In the genomic region with DNA sequence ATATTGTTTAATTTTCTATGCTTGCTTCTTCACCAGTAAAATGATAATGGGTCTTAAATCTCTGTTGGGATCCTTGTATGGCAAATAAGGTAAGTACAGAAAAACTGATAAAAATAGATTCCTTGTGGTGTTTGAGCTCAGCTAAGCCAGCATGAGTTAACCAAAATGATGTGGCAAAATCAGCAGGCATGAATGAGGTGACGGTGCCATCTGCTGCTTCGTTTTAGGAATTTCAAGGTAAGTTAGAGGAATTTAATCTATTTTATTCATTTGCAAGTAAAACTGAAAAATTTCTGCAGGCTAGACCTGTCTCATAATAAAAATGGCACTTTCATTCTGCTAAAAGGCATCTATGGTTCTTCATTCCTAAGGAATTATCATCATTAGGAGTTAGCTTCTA, we compare ENCODE assay signal across 8 cellular contexts. TPM values are rescaled to one million over a fixed set of nuclear protein-coding genes. Genes with fewer than 3 reads are reported as not detected.
DNase-seq lines count a peak whose midpoint lies in the region; ATAC-seq, FAIRE-seq and TF ChIP-seq lines count a peak whose summit lies in the region.

No MANE protein-coding gene starts in this region.

- TF ChIP-seq RAD21 in SK-N-SH (IDR thresholded peaks at IDR 0.05; ENCODE audit: low read length) (peak; percentile 67), GM12878 (IDR thresholded peaks at IDR 0.05; ENCODE audit: insufficient read depth, low read depth, low read length) (peak; percentile 97)

- RAD21 ChIA-PET in GM12878 (lab: Charles Lee; ENCODE audit: unreplicated experiment), result interaction anchor here (0.9 to 2.2 kb wide), 9 partner anchors 10 to 397 kb away, joined by 3 to 16 read pairs (median 7); a partner anchor contains a TSS

- intact Hi-C loops in GM12878 (cut with micrococcal nuclease; ENCODE audit: unreplicated experiment), result loop anchor here (1.0 to 5.0 kb wide), 4 partner anchors 106 to 393 kb away; a partner anchor contains a TSS

- FAIRE-seq in D721Med (lab: Jason Lieb, UNC) (no peak), GM12878 (lab: Jason Lieb, UNC) (peak; percentile 88), islet of Langerhans (lab: Jason Lieb, UNC) (peak; percentile 62)

- SMC1A ChIA-PET in GM12878 (lab: Charles Lee; ENCODE audit: uncharacterized antibody, unreplicated experiment), result interaction anchor here (0.6 to 3.0 kb wide), 15 partner anchors 9 to 397 kb away, joined by 3 to 21 read pairs (median 4); a partner anchor contains a TSS

- H3K27me3 ChIP-seq in SK-N-SH (ENCODE audit: insufficient read depth) (peaks cover 18% of the 10 kb centered on the region; the same call in 1 of the 2 replicates), GM12878 (replicated peaks in 1 of 2; ENCODE audit: control insufficient read depth in 2 of 2, insufficient read depth in 2 of 2, low read length in 1 of 2) (no peaks in the 10 kb centered on the region; a peak in 1 of 4 replicates)

- H3K79me2 ChIP-seq in SK-N-SH (ENCODE audit: insufficient read depth) (no peaks in the 10 kb centered on the region), GM12878 (ENCODE audit: control insufficient read depth, insufficient read depth, low read length) (no peaks in the 10 kb centered on the region)

- no peak overlapping the region for H3K4me2 ChIP-seq in SK-N-SH
- no peak overlapping the region for H3K4me2 ChIP-seq in GM12878 (ENCODE audit: control insufficient read depth, insufficient read depth)

- BruUV-seq in GM12878 (replicated peaks; lab: Mats Ljungman, UMichigan), result no TSS peak

- H2AFZ ChIP-seq in SK-N-SH (ENCODE audit: low read depth) (no peak overlapping the region), GM12878 (ENCODE audit: control insufficient read depth, low read depth, low read length) (no peak overlapping the region)

- no peaks in the 10 kb centered on the region for H3K9me3 ChIP-seq in SK-N-SH
- no peaks in the 10 kb centered on the region for H3K9me3 ChIP-seq in GM12878 (replicated peaks; ENCODE audit: control insufficient read depth, insufficient read depth, low read length)

- no peak overlapping the region for H3K9ac ChIP-seq in SK-N-SH
- no peak overlapping the region for H3K9ac ChIP-seq in GM12878 (ENCODE audit: control insufficient read depth, insufficient read depth, low read length)

- no peak for TF ChIP-seq POLR2A in GM12878 (IDR thresholded peaks at IDR 0.05; ENCODE audit: low read depth, low read length)

- POLR2A ChIA-PET in SK-N-SH (lab: Yijun Ruan, JAX), result no interaction called here
- POLR2A ChIA-PET in GM12878 (lab: Charles Lee), result interaction anchor here (1.3 kb wide), 1 partner anchor 326 kb away, joined by 4 read pairs; no protein-coding TSS in a partner anchor

- TF ChIP-seq EP300 in SK-N-SH (IDR thresholded peaks at IDR 0.05; ENCODE audit: borderline replicate concordance in 1 of 2, low read depth in 1 of 2, low read length in 1 of 2) (no peak), GM12878 (IDR thresholded peaks at IDR 0.05; ENCODE audit: borderline replicate concordance in 1 of 2, control insufficient read depth in 1 of 2, low read depth in 2 of 2, low read length in 2 of 2) (no peak)

- peak; percentile 47; the same call in 2 of the 3 replicates for ATAC-seq in GM12878
- no peak for ATAC-seq in HG03175 (IDR thresholded peaks at IDR 0.05; ENCODE audit: unreplicated experiment)

- no peaks in the 10 kb centered on the region for H3F3A ChIP-seq in SK-N-SH (replicated peaks; ENCODE audit: insufficient read depth)

- peak; percentile 82 for TF ChIP-seq CTCF in D721Med (IDR thresholded peaks at IDR 0.05; ENCODE audit: insufficient read depth, missing control alignments)
- peak; percentile 49 for TF ChIP-seq CTCF in SK-N-SH (IDR thresholded peaks at IDR 0.05)
- TF ChIP-seq CTCF in GM12878 (IDR thresholded peaks at IDR 0.05 in 2 of 3, conservative IDR thresholded peaks at IDR 0.05 in 1 of 3; ENCODE audit: control insufficient read depth in 2 of 3, extremely low read depth in 1 of 3, insufficient read depth in 1 of 3, low read depth in 3 of 3, low read length in 3 of 3), result peak; percentile 47 to 77 (median 57); a peak in 5 of 6 replicates

- in situ Hi-C loops in GM12878 (cut with MboI), result loop anchor here (5.0 kb wide), 3 partner anchors 108 to 393 kb away; a partner anchor contains a TSS

- WGBS in SK-N-SH (ENCODE audit: low lambda C conversion rate), result 4% methylated on average over 2 of the region's 2 CpGs
- WGBS in GM12878 (ENCODE audit: insufficient coverage, insufficient replicate concordance, low lambda C conversion rate, missing lambda C conversion rate), result 0% methylated on average over 2 of the region's 2 CpGs

- DNase-seq in D721Med (ENCODE audit: insufficient read length, low spot score), result no peak
- DNase-seq in HT1080 (ENCODE audit: low read depth), result peak; percentile 48
- DNase-seq in SK-N-SH, result peak; percentile 10
- peak; percentile 48 for DNase-seq in GM12878 (ENCODE audit: low read depth, low spot score)
- peak; percentile 15 to 26 for DNase-seq in stimulated activated CD4-positive, alpha-beta T cell treated with anti-CD3 and anti-CD28 coated beads, Interleukin-2, amount 100 ng/mL, for 48 hours
- no peak for DNase-seq in NK-92 treated with Interleukin-12 subunit alpha and Interleukin-12 subunit beta, amount 100 ng/mL, for 24 hours (lab: John Stamatoyannopoulos, UW)

- no peaks in the 10 kb centered on the region for H3K36me3 ChIP-seq in SK-N-SH (replicated peaks in 1 of 2; ENCODE audit: control insufficient read depth in 1 of 2, insufficient read depth in 2 of 2, low read length in 1 of 2)
- H3K36me3 ChIP-seq in GM12878 (ENCODE audit: control insufficient read depth in 2 of 2, insufficient read depth in 2 of 2, low read length in 1 of 2), result no peaks in the 10 kb centered on the region

- no peak overlapping the region for H3K27ac ChIP-seq in SK-N-SH (ENCODE audit: low read depth in 2 of 2, low read length in 1 of 2)
- H3K27ac ChIP-seq in GM12878 (ENCODE audit: control insufficient read depth, insufficient read depth), result no peak overlapping the region

- H4K20me1 ChIP-seq in SK-N-SH (ENCODE audit: insufficient read depth), result no peaks in the 10 kb centered on the region
- no peaks in the 10 kb centered on the region for H4K20me1 ChIP-seq in GM12878 (ENCODE audit: control insufficient read depth, insufficient read depth)

- CTCF ChIA-PET in SK-N-SH (lab: Yijun Ruan, JAX) (interaction anchor here (0.6 to 3.4 kb wide), 9 partner anchors 13 to 397 kb away, joined by 3 to 23 read pairs (median 4); a partner anchor contains a TSS), GM12878 (lab: Yijun Ruan, JAX) (interaction anchor here (0.9 to 3.6 kb wide), 22 partner anchors 10 to 397 kb away, joined by 3 to 34 read pairs (median 5); a partner anchor contains a TSS)

- H3K9me2 ChIP-seq in SK-N-SH, result no peaks in the 10 kb centered on the region

- H3K4me3 ChIP-seq in SK-N-SH (ENCODE audit: low read depth in 2 of 2, low read length in 1 of 2) (no peak overlapping the region), GM12878 (no peak overlapping the region)

- H3K4me1 ChIP-seq in SK-N-SH (ENCODE audit: control insufficient read depth in 1 of 2, insufficient read depth in 2 of 2, low read depth in 1 of 2, low read length in 1 of 2) (no peaks in the 10 kb centered on the region), GM12878 (ENCODE audit: control insufficient read depth, insufficient read depth, low read length) (no peaks in the 10 kb centered on the region)

RNA-seq across cellular contexts. Expression of a gene that starts 10.0 kb away (rescaled TPM):
- not detected in 2 replicates for total RNA-seq in HT1080 (2014; rRNA removed; shearing (Covaris generic))
- not detected in 2 replicates for polyA plus RNA-seq in HT1080 (2015; cell fraction: cytosol; rRNA removed)
- not detected in 2 replicates for polyA plus RNA-seq in HT1080 (2015; cell fraction: nucleus; rRNA removed)
- polyA plus RNA-seq in SK-N-SH (2012; rRNA removed), result not detected in 2 replicates
- not detected in 2 replicates for polyA plus RNA-seq in SK-N-SH (2012; cell fraction: cytosol; rRNA removed)
- not detected in 2 replicates for polyA plus RNA-seq in SK-N-SH (2012; cell fraction: nucleus; rRNA removed)
- total RNA-seq in GM12878 (2013; cell fraction: nucleolus; rRNA removed), result not detected in 2 replicates
- total RNA-seq in GM12878 (2014; rRNA removed), result not detected in 2 replicates
- total RNA-seq in GM12878 (2014; rRNA removed; fragmentation: Illumina TruSeq; extraction: Trizol), result not detected in 2 replicates
- total RNA-seq in GM12878 (2021), result not detected in 2 replicates
- not detected for polyA plus RNA-seq in GM12878 (2011; ENCODE audit: low read depth)
- not detected in 2 replicates for polyA plus RNA-seq in GM12878 (2011; rRNA removed)
- polyA plus RNA-seq in GM12878 (2011; cell fraction: cytosol; rRNA removed), result not detected in 2 replicates
- polyA plus RNA-seq in GM12878 (2011; cell fraction: nucleus; rRNA removed), result not detected in 2 replicates
- polyA plus RNA-seq in GM12878 (2012), result not detected in 2 replicates
- 0.06 TPM in 1 of 2 replicates, not detected in the other for polyA plus RNA-seq in GM12878 (2014; fragmentation: Illumina TruSeq; extraction: Trizol)
- polyA plus RNA-seq in GM12878 (2014; fragmentation: Nextera tagmentation; extraction: Ambion mirVana), result not detected
- polyA plus RNA-seq in GM12878 (2014; rRNA removed), result not detected in 2 replicates
- polyA plus RNA-seq in GM12878 (2016; fragmentation: Nextera tagmentation; extraction: Ambion mirVana), result not detected
- polyA minus RNA-seq in GM12878 (2011; rRNA and poly(A)+ RNA removed), result not detected in 2 replicates
- polyA minus RNA-seq in GM12878 (2011; cell fraction: cytosol; rRNA and poly(A)+ RNA removed), result not detected in 2 replicates
- polyA minus RNA-seq in GM12878 (2011; cell fraction: nucleus; rRNA and poly(A)+ RNA removed), result not detected in 2 replicates

RNA-seq across cellular contexts. Expression of a gene that starts 31.9 kb away (rescaled TPM):
- total RNA-seq in HT1080 (2014; rRNA removed; shearing (Covaris generic)), result not detected in 2 replicates
- polyA plus RNA-seq in HT1080 (2015; cell fraction: cytosol; rRNA removed), result 0.23 TPM in 1 of 2 replicates, not detected in the other
- 0.10 and 0.24 TPM in 2 replicates for polyA plus RNA-seq in HT1080 (2015; cell fraction: nucleus; rRNA removed)
- polyA plus RNA-seq in SK-N-SH (2012; rRNA removed), result not detected in 2 replicates
- not detected in 2 replicates for polyA plus RNA-seq in SK-N-SH (2012; cell fraction: cytosol; rRNA removed)
- polyA plus RNA-seq in SK-N-SH (2012; cell fraction: nucleus; rRNA removed), result not detected in 2 replicates
- total RNA-seq in GM12878 (2013; cell fraction: nucleolus; rRNA removed), result not detected in 2 replicates
- not detected in 2 replicates for total RNA-seq in GM12878 (2014; rRNA removed)
- total RNA-seq in GM12878 (2014; rRNA removed; fragmentation: Illumina TruSeq; extraction: Trizol), result not detected in 2 replicates
- 0.08 TPM in 1 of 2 replicates, not detected in the other for total RNA-seq in GM12878 (2021)
- polyA plus RNA-seq in GM12878 (2011; ENCODE audit: low read depth), result not detected
- polyA plus RNA-seq in GM12878 (2011; rRNA removed), result not detected in 2 replicates
- not detected in 2 replicates for polyA plus RNA-seq in GM12878 (2011; cell fraction: cytosol; rRNA removed)
- not detected in 2 replicates for polyA plus RNA-seq in GM12878 (2011; cell fraction: nucleus; rRNA removed)
- 0.17 TPM in 1 of 2 replicates, not detected in the other for polyA plus RNA-seq in GM12878 (2012)
- not detected in 2 replicates for polyA plus RNA-seq in GM12878 (2014; fragmentation: Illumina TruSeq; extraction: Trizol)
- polyA plus RNA-seq in GM12878 (2014; fragmentation: Nextera tagmentation; extraction: Ambion mirVana), result not detected
- not detected in 2 replicates for polyA plus RNA-seq in GM12878 (2014; rRNA removed)
- polyA plus RNA-seq in GM12878 (2016; fragmentation: Nextera tagmentation; extraction: Ambion mirVana), result not detected
- polyA minus RNA-seq in GM12878 (2011; rRNA and poly(A)+ RNA removed), result not detected in 2 replicates
- polyA minus RNA-seq in GM12878 (2011; cell fraction: cytosol; rRNA and poly(A)+ RNA removed), result 1.1 and 1.3 TPM in 2 replicates
- polyA minus RNA-seq in GM12878 (2011; cell fraction: nucleus; rRNA and poly(A)+ RNA removed), result 0.12 and 0.29 TPM in 2 replicates

RNA-seq across cellular contexts. Expression of a gene that starts 38.8 kb away (rescaled TPM):
- total RNA-seq in HT1080 (2014; rRNA removed; shearing (Covaris generic)), result 0.07 TPM in 1 of 2 replicates, not detected in the other
- 0.02 TPM in 1 of 2 replicates, not detected in the other for polyA plus RNA-seq in HT1080 (2015; cell fraction: cytosol; rRNA removed)
- polyA plus RNA-seq in HT1080 (2015; cell fraction: nucleus; rRNA removed), result not detected in 2 replicates
- not detected in 2 replicates for polyA plus RNA-seq in SK-N-SH (2012; rRNA removed)
- not detected in 2 replicates for polyA plus RNA-seq in SK-N-SH (2012; cell fraction: cytosol; rRNA removed)
- polyA plus RNA-seq in SK-N-SH (2012; cell fraction: nucleus; rRNA removed), result not detected in 2 replicates
- total RNA-seq in GM12878 (2013; cell fraction: nucleolus; rRNA removed), result not detected in 2 replicates
- not detected in 2 replicates for total RNA-seq in GM12878 (2014; rRNA removed)
- not detected in 2 replicates for total RNA-seq in GM12878 (2014; rRNA removed; fragmentation: Illumina TruSeq; extraction: Trizol)
- total RNA-seq in GM12878 (2021), result not detected in 2 replicates
- polyA plus RNA-seq in GM12878 (2011; ENCODE audit: low read depth), result not detected
- polyA plus RNA-seq in GM12878 (2011; rRNA removed), result not detected in 2 replicates
- polyA plus RNA-seq in GM12878 (2011; cell fraction: cytosol; rRNA removed), result not detected in 2 replicates
- not detected in 2 replicates for polyA plus RNA-seq in GM12878 (2011; cell fraction: nucleus; rRNA removed)
- polyA plus RNA-seq in GM12878 (2012), result 0.08 and 0.38 TPM in 2 replicates
- polyA plus RNA-seq in GM12878 (2014; fragmentation: Illumina TruSeq; extraction: Trizol), result not detected in 2 replicates
- polyA plus RNA-seq in GM12878 (2014; fragmentation: Nextera tagmentation; extraction: Ambion mirVana), result not detected
- polyA plus RNA-seq in GM12878 (2014; rRNA removed), result 0.05 TPM in 1 of 2 replicates, not detected in the other
- not detected for polyA plus RNA-seq in GM12878 (2016; fragmentation: Nextera tagmentation; extraction: Ambion mirVana)
- not detected in 2 replicates for polyA minus RNA-seq in GM12878 (2011; rRNA and poly(A)+ RNA removed)
- polyA minus RNA-seq in GM12878 (2011; cell fraction: cytosol; rRNA and poly(A)+ RNA removed), result not detected in 2 replicates
- polyA minus RNA-seq in GM12878 (2011; cell fraction: nucleus; rRNA and poly(A)+ RNA removed), result not detected in 2 replicates

RNA-seq across cellular contexts. Expression of a gene that starts 41.2 kb away (rescaled TPM):
- total RNA-seq in HT1080 (2014; rRNA removed; shearing (Covaris generic)), result not detected in 2 replicates
- not detected in 2 replicates for polyA plus RNA-seq in HT1080 (2015; cell fraction: cytosol; rRNA removed)
- 0.07 TPM in 1 of 2 replicates, not detected in the other for polyA plus RNA-seq in HT1080 (2015; cell fraction: nucleus; rRNA removed)
- polyA plus RNA-seq in SK-N-SH (2012; rRNA removed), result not detected in 2 replicates
- not detected in 2 replicates for polyA plus RNA-seq in SK-N-SH (2012; cell fraction: cytosol; rRNA removed)
- not detected in 2 replicates for polyA plus RNA-seq in SK-N-SH (2012; cell fraction: nucleus; rRNA removed)
- total RNA-seq in GM12878 (2013; cell fraction: nucleolus; rRNA removed), result not detected in 2 replicates
- total RNA-seq in GM12878 (2014; rRNA removed), result not detected in 2 replicates
- not detected in 2 replicates for total RNA-seq in GM12878 (2014; rRNA removed; fragmentation: Illumina TruSeq; extraction: Trizol)
- not detected in 2 replicates for total RNA-seq in GM12878 (2021)
- not detected for polyA plus RNA-seq in GM12878 (2011; ENCODE audit: low read depth)
- not detected in 2 replicates for polyA plus RNA-seq in GM12878 (2011; rRNA removed)
- not detected in 2 replicates for polyA plus RNA-seq in GM12878 (2011; cell fraction: cytosol; rRNA removed)
- 0.12 TPM in 1 of 2 replicates, not detected in the other for polyA plus RNA-seq in GM12878 (2011; cell fraction: nucleus; rRNA removed)
- polyA plus RNA-seq in GM12878 (2012), result not detected in 2 replicates
- not detected in 2 replicates for polyA plus RNA-seq in GM12878 (2014; fragmentation: Illumina TruSeq; extraction: Trizol)
- not detected for polyA plus RNA-seq in GM12878 (2014; fragmentation: Nextera tagmentation; extraction: Ambion mirVana)
- polyA plus RNA-seq in GM12878 (2014; rRNA removed), result not detected in 2 replicates
- not detected for polyA plus RNA-seq in GM12878 (2016; fragmentation: Nextera tagmentation; extraction: Ambion mirVana)
- not detected in 2 replicates for polyA minus RNA-seq in GM12878 (2011; rRNA and poly(A)+ RNA removed)
- polyA minus RNA-seq in GM12878 (2011; cell fraction: cytosol; rRNA and poly(A)+ RNA removed), result not detected in 2 replicates
- not detected in 2 replicates for polyA minus RNA-seq in GM12878 (2011; cell fraction: nucleus; rRNA and poly(A)+ RNA removed)

Comparison
In these comparisons a context has a peak if more than half of its experiments do, and no peak if none do; other contexts are left out.
1. DNase-seq: peak in HT1080 (single experiment), SK-N-SH (single experiment), GM12878 (single experiment) and stimulated activated CD4-positive, alpha-beta T cell treated with anti-CD3 and anti-CD28 coated beads, Interleukin-2, amount 100 ng/mL, for 48 hours (2 of 2); none in D721Med (single experiment) and NK-92 treated with Interleukin-12 subunit alpha and Interleukin-12 subunit beta, amount 100 ng/mL, for 24 hours (single experiment).
2. Peak in every context shown above with its lines, with median percentiles within 50 percentile points of each other: CTCF ChIP-seq.